In the genomic region with DNA sequence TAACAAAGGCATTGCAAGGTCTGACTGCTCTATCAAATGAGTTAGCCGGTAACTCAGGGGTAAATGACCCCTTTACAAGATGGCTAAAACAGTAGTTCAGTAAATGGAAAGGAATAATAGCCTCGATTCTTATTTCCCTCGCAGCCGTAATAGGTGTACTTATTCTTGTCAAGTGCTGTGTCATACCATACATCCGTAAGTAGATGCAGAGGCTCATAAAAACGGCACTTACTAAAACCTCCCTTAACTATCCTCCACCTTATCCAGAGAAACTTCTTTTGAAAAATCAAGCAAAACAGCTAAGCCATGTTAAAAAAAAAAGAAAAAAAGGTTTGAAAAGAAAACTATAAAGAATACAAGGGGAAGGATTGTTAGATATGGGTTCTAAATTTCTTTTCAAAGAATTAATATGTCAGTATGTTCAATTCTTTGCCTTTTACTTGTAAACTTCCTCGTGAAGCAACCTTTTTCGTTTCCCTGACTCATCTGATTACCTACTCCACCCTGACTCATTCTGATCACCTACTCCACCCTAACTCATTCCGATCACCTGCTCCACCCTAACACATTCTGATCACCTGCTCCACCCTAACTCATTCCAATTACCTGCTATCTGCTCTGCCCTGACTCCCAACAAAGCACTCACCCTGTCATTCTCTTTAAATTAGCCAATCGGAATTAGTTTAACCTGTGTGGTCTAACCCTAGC, we compare ENCODE assay signal across 18 cellular contexts.
DNase-seq lines count a peak whose midpoint lies in the region; ATAC-seq, FAIRE-seq and TF ChIP-seq lines count a peak whose summit lies in the region.
"Had no signal": no experiment of that assay in that cellular context is flagged by ENCODE, and none has a peak within 500 bp of the region (broad histone marks: within the 10 kb centered on the region; RNA-seq: fewer than 3 reads in every experiment).

No MANE protein-coding gene starts in this region.

- TF ChIP-seq CTCF in RWPE2 (IDR thresholded peaks at IDR 0.05; ENCODE audit: poor library complexity, severe bottlenecking), result no peak
- TF ChIP-seq CTCF in hepatocyte (IDR thresholded peaks at IDR 0.05; ENCODE audit: poor library complexity), result no peak
- TF ChIP-seq CTCF in GM20000 (IDR thresholded peaks at IDR 0.05; ENCODE audit: extremely low read depth, missing control alignments), result no peak

- H3K4me2 ChIP-seq in hepatocyte, result no peak overlapping the region
- H3K4me2 ChIP-seq: SK-N-SH had no signal

- H4K20me1 ChIP-seq in hepatocyte (ENCODE audit: insufficient read depth, poor library complexity, severe bottlenecking), result no peaks in the 10 kb centered on the region

- H3K36me3 ChIP-seq in RWPE2 (ENCODE audit: low read depth) (no peaks in the 10 kb centered on the region), hepatocyte (replicated peaks; ENCODE audit: insufficient read depth, low read depth) (no peaks in the 10 kb centered on the region), small intestine (ENCODE audit: control insufficient read depth in 2 of 2, insufficient read depth in 2 of 2, low read length in 2 of 2) (no peaks in the 10 kb centered on the region)
- H3K36me3 ChIP-seq: Peyer's patch had no signal

- H3K4me1 ChIP-seq in RWPE2 (ENCODE audit: insufficient read depth, poor library complexity, severe bottlenecking) (peaks cover 10% of the 10 kb centered on the region), hepatocyte (ENCODE audit: insufficient read depth) (no peaks in the 10 kb centered on the region), small intestine (ENCODE audit: control insufficient read depth in 2 of 2, insufficient read depth in 1 of 2, low read depth in 1 of 2, low read length in 1 of 2) (no peaks in the 10 kb centered on the region)
- H3K4me1 ChIP-seq: Peyer's patch had no signal

- no peaks in the 10 kb centered on the region for H3K9me2 ChIP-seq in hepatocyte (replicated peaks; ENCODE audit: insufficient read depth)
- H3K9me2 ChIP-seq: SK-N-SH had no signal

- peak; percentile 85 for DNase-seq in HT-29 (ENCODE audit: low spot score)
- DNase-seq in RWPE2 (ENCODE audit: low spot score), result no peak
- no peak for DNase-seq in hepatocyte (ENCODE audit: low spot score)
- DNase-seq in small intestine, result peak; percentile 85
- DNase-seq in GM20000 (ENCODE audit: low spot score), result no peak
- no peak for DNase-seq in activated T-cell treated with anti-CD3 and anti-CD28 coated beads for 4 hours
- DNase-seq: H7, NCI-H1417 treated with DMSO at 0.1 percent for 48 hours, NCI-H1930, NCI-H2171, NCI-H446 treated with DMSO at 0.1 percent for 48 hours, NCI-H82, Peyer's patch, SHP77, SK-N-SH had no signal

- H3K4me3 ChIP-seq in RWPE2 (ENCODE audit: severe bottlenecking) (no peak overlapping the region), hepatocyte (no peak overlapping the region), small intestine (ENCODE audit: low read depth in 1 of 2, low read length in 2 of 2) (no peak overlapping the region)
- H3K4me3 ChIP-seq: K562, Peyer's patch had no signal

- 84% methylated on average over 10 of the region's 10 CpGs for WGBS in hepatocyte (ENCODE audit: low lambda C conversion rate, missing lambda C conversion rate)
- 60 to 75% (median 66%) methylated on average over 10 of the region's 10 CpGs for WGBS in small intestine, 3 donors

- H3K27me3 ChIP-seq in RWPE2 (ENCODE audit: insufficient read depth, poor library complexity, severe bottlenecking) (no peaks in the 10 kb centered on the region), hepatocyte (no peaks in the 10 kb centered on the region), small intestine (ENCODE audit: control insufficient read depth in 2 of 2, insufficient read depth in 2 of 2, low read length in 2 of 2) (no peaks in the 10 kb centered on the region)
- H3K27me3 ChIP-seq: Peyer's patch had no signal

- peak; percentile 69 for ATAC-seq in RWPE2 (ENCODE audit: low read depth)
- ATAC-seq in HG03432 (IDR thresholded peaks at IDR 0.05; ENCODE audit: unreplicated experiment), result no peak
- ATAC-seq: K562 had no signal

- FAIRE-seq in small intestine (lab: Jason Lieb, UNC), result peak; percentile 79
- FAIRE-seq: GM19239, K562 had no signal

- H3K9me3 ChIP-seq in RWPE2 (ENCODE audit: severe bottlenecking) (no peaks in the 10 kb centered on the region), hepatocyte (ENCODE audit: low read depth) (no peaks in the 10 kb centered on the region), small intestine (ENCODE audit: control insufficient read depth, low read depth) (no peaks in the 10 kb centered on the region)
- H3K9me3 ChIP-seq: Peyer's patch, SK-N-SH had no signal

- no peaks in the 10 kb centered on the region for H3K79me2 ChIP-seq in hepatocyte

- H2AFZ ChIP-seq in hepatocyte, result no peak overlapping the region

- peak overlapping the region; percentile 45 for H3K27ac ChIP-seq in RWPE2 (ENCODE audit: poor library complexity, severe bottlenecking)
- peak overlapping the region; percentile 74 for H3K27ac ChIP-seq in hepatocyte
- H3K27ac ChIP-seq in small intestine (ENCODE audit: low read depth in 1 of 2, low read length in 1 of 2), result peak overlapping the region; percentile 32 to 36
- H3K27ac ChIP-seq: Peyer's patch had no signal

Comparison
In these comparisons a context has a peak if more than half of its experiments do, and no peak if none do; other contexts are left out.
1. DNase-seq: peak in HT-29 (single experiment) and small intestine (single experiment); none in RWPE2 (single experiment), hepatocyte (single experiment), GM20000 (single experiment) and activated T-cell treated with anti-CD3 and anti-CD28 coated beads for 4 hours (single experiment).
2. Peak in every context shown above with its lines, with median percentiles within 50 percentile points of each other: H3K27ac ChIP-seq.